8 cellular contexts compared by ENCODE assay signal in the genomic region with DNA sequence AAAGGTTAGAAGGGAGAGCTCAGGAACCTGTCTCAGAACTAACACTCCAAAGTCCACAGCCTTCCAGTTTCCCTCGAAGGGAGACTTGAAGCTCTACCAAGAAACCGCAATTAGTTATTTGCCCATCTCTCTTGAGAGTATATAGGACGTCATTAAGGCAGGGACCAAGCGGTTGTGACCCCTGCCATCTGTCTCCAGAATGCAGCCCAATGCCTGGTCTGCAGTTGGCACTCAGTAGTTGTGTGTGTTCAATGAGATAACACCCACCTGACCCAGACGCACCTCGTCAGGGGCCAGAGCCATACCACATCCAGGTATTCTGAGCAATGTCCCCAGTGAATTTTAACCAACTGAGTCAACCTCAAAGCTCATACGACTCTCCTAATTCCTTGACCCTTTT.
"Had no signal": no experiment of that assay in that cellular context is flagged by ENCODE, and none has a peak within 500 bp of the region (broad histone marks: within the 10 kb centered on the region; RNA-seq: fewer than 3 reads in every experiment).

No MANE protein-coding gene starts in this region.

- H3K4me3 ChIP-seq: GM12878 had no signal

- DNase-seq: GDM1, GF-D8 had no signal

- FAIRE-seq: G401.6, GM12878, GM12891, GM12892, GM18507, GM19239 had no signal

- ATAC-seq: GM12878 had no signal
